Comparison of ENCODE assay signal across 6 cellular contexts in genomic region chr9:73344060-73344459, GRCh38.
"Had no signal": no experiment of that assay in that cellular context is flagged by ENCODE, and none has a peak within 500 bp of the region (broad histone marks: within the 10 kb centered on the region; RNA-seq: fewer than 3 reads in every experiment).

No MANE protein-coding gene starts in this region.

- H2AFZ ChIP-seq: GM23248 had no signal

- H3K4me3 ChIP-seq: GM23248 had no signal

- H3K9ac ChIP-seq: GM23248 had no signal

- H3K27ac ChIP-seq: GM23248, HL-60 had no signal

- DNase-seq: GM23248, GOT3, H9, HCEC 1CT, KG1 had no signal
